Comparison of ENCODE assay signal across 15 cellular contexts in genomic region chr10:31618541-31619291, GRCh38.
DNase-seq lines count a peak whose midpoint lies in the region; ATAC-seq and TF ChIP-seq lines count a peak whose summit lies in the region.
"Had no signal": no experiment of that assay in that cellular context is flagged by ENCODE, and none has a peak within 500 bp of the region (broad histone marks: within the 10 kb centered on the region; RNA-seq: fewer than 3 reads in every experiment).

No MANE protein-coding gene starts in this region.

- DNase-seq in AG20443 (ENCODE audit: low spot score): peak; percentile 79
- DNase-seq in adrenal gland: peak in 6 of 7 donors; percentile 19 to 64 (median 34)
- peak; percentile 51 to 79 (median 63) for DNase-seq in heart left ventricle
- DNase-seq in sciatic nerve (ENCODE audit: low spot score): peak; percentile 72
- DNase-seq in activated CD4-positive, alpha-beta T cell treated with anti-CD3 and anti-CD28 coated beads, Interleukin-2, amount 10 ng/mL, durations not matched to agents 7 days and 5 days: no peak
- DNase-seq in activated naive CD8-positive, alpha-beta T cell treated with anti-CD3 and anti-CD28 coated beads, Interleukin-2, amount 50 U/mL, for 24 hours: no peak
- no peak for DNase-seq in germinal center (ENCODE audit: low spot score)
- no peak for DNase-seq in activated T-cell treated with anti-CD3 and anti-CD28 coated beads, Interleukin-2, amount 50 U/mL, for 72 hours
- DNase-seq: caudate nucleus, kidney glomerular epithelial cell, NCI-H774, SIG-M5 had no signal

- H3K4me1 ChIP-seq in adrenal gland (replicated peaks in 1 of 2) (no peaks in the 10 kb centered on the region), heart left ventricle (peaks cover 0 to 49% (median 34%) of the 10 kb centered on the region in 12 donors)
- H3K4me1 ChIP-seq: parathyroid adenoma had no signal

- H3K36me3 Mint-ChIP-seq in activated CD4-positive, alpha-beta T cell treated with anti-CD3 and anti-CD28 coated beads, Interleukin-2, amount 10 ng/mL, durations not matched to agents 7 days and 5 days (ENCODE audit: low read depth): no peaks in the 10 kb centered on the region
- H3K36me3 Mint-ChIP-seq in activated naive CD8-positive, alpha-beta T cell treated with anti-CD3 and anti-CD28 coated beads, Interleukin-2, amount 50 U/mL, for 24 hours (ENCODE audit: low read depth): no peaks in the 10 kb centered on the region
- H3K36me3 Mint-ChIP-seq in activated T-cell treated with anti-CD3 and anti-CD28 coated beads, Interleukin-2, amount 50 U/mL, for 72 hours (ENCODE audit: insufficient read depth in 2 of 2): peaks cover 0 to 2% of the 10 kb centered on the region in 2 donors

- H3K27me3 Mint-ChIP-seq in activated CD4-positive, alpha-beta T cell treated with anti-CD3 and anti-CD28 coated beads, Interleukin-2, amount 10 ng/mL, durations not matched to agents 7 days and 5 days: no peaks in the 10 kb centered on the region
- no peaks in the 10 kb centered on the region for H3K27me3 Mint-ChIP-seq in activated naive CD8-positive, alpha-beta T cell treated with anti-CD3 and anti-CD28 coated beads, Interleukin-2, amount 50 U/mL, for 24 hours
- peaks cover 9% of the 10 kb centered on the region for H3K27me3 Mint-ChIP-seq in activated T-cell treated with anti-CD3 and anti-CD28 coated beads, Interleukin-2, amount 50 U/mL, for 72 hours (ENCODE audit: low read depth)

- no peaks in the 10 kb centered on the region for H3K4me1 Mint-ChIP-seq in activated CD4-positive, alpha-beta T cell treated with anti-CD3 and anti-CD28 coated beads, Interleukin-2, amount 10 ng/mL, durations not matched to agents 7 days and 5 days
- no peaks in the 10 kb centered on the region for H3K4me1 Mint-ChIP-seq in activated naive CD8-positive, alpha-beta T cell treated with anti-CD3 and anti-CD28 coated beads, Interleukin-2, amount 50 U/mL, for 24 hours
- H3K4me1 Mint-ChIP-seq in activated T-cell treated with anti-CD3 and anti-CD28 coated beads, Interleukin-2, amount 50 U/mL, for 72 hours (ENCODE audit: low read depth): no peaks in the 10 kb centered on the region
- H3K4me1 Mint-ChIP-seq: B cell had no signal

- H3K4me3 Mint-ChIP-seq in activated CD4-positive, alpha-beta T cell treated with anti-CD3 and anti-CD28 coated beads, Interleukin-2, amount 10 ng/mL, durations not matched to agents 7 days and 5 days: no peak overlapping the region
- H3K4me3 Mint-ChIP-seq in activated naive CD8-positive, alpha-beta T cell treated with anti-CD3 and anti-CD28 coated beads, Interleukin-2, amount 50 U/mL, for 24 hours: no peak overlapping the region
- H3K4me3 Mint-ChIP-seq in activated T-cell treated with anti-CD3 and anti-CD28 coated beads, Interleukin-2, amount 50 U/mL, for 72 hours: no peak overlapping the region
- H3K4me3 Mint-ChIP-seq: B cell, WTC11 had no signal

- 50 to 64% (median 57%) methylated on average over 10 to 17 of the region's 17 CpGs for WGBS in adrenal gland, 4 donors
- WGBS in heart left ventricle, 4 donors: 62 to 72% (median 67%) methylated on average over 13 to 17 of the region's 17 CpGs

- H3K27me3 ChIP-seq in adrenal gland (no peaks in the 10 kb centered on the region), heart left ventricle (no peaks in the 10 kb centered on the region)

- no peaks in the 10 kb centered on the region for H3K9me3 Mint-ChIP-seq in activated CD4-positive, alpha-beta T cell treated with anti-CD3 and anti-CD28 coated beads, Interleukin-2, amount 10 ng/mL, durations not matched to agents 7 days and 5 days
- no peaks in the 10 kb centered on the region for H3K9me3 Mint-ChIP-seq in activated naive CD8-positive, alpha-beta T cell treated with anti-CD3 and anti-CD28 coated beads, Interleukin-2, amount 50 U/mL, for 24 hours
- no peaks in the 10 kb centered on the region for H3K9me3 Mint-ChIP-seq in activated T-cell treated with anti-CD3 and anti-CD28 coated beads, Interleukin-2, amount 50 U/mL, for 72 hours

- TF ChIP-seq CTCF in adrenal gland (IDR thresholded peaks at IDR 0.05): no peak
- TF ChIP-seq CTCF in heart left ventricle (IDR thresholded peaks at IDR 0.05): no peak

- CTCF ChIA-PET in activated CD4-positive, alpha-beta T cell treated with anti-CD3 and anti-CD28 coated beads, Interleukin-2, amount 10 ng/mL, durations not matched to agents 7 days and 5 days (lab: Charles Lee): interaction anchor here (0.6 kb wide), 1 partner anchor 26 kb away, joined by 3 read pairs; no protein-coding TSS in a partner anchor

- POLR2A ChIA-PET in activated CD4-positive, alpha-beta T cell treated with anti-CD3 and anti-CD28 coated beads, Interleukin-2, amount 10 ng/mL, durations not matched to agents 7 days and 5 days (lab: Charles Lee): no interaction called here

- no peak overlapping the region for H3K4me3 ChIP-seq in adrenal gland
- no peak overlapping the region for H3K4me3 ChIP-seq in heart left ventricle

- no peak for TF ChIP-seq POLR2A in adrenal gland (IDR thresholded peaks at IDR 0.05)
- TF ChIP-seq POLR2A in heart left ventricle (IDR thresholded peaks at IDR 0.05): no peak

- H3K9me3 ChIP-seq in adrenal gland (replicated peaks in 1 of 3) (no peaks in the 10 kb centered on the region), heart left ventricle (peaks cover 0 to 8% (median 0%) of the 10 kb centered on the region in 12 donors)

- H3K36me3 ChIP-seq in adrenal gland (replicated peaks in 1 of 2) (no peaks in the 10 kb centered on the region), heart left ventricle (no peaks in the 10 kb centered on the region)

- H3K27ac ChIP-seq in adrenal gland (peak overlapping the region in 1 of 5 donors; percentile 40), heart left ventricle (peak overlapping the region in 9 of 12 donors; percentile 51 to 82 (median 71))
- H3K27ac ChIP-seq: parathyroid adenoma had no signal

- intact Hi-C loops in adrenal gland (cut with DNase I) (no loop called here), heart left ventricle (cut with DNase I) (no loop called here), sciatic nerve (cut with DNase I) (no loop called here)

- H3K27ac Mint-ChIP-seq in activated CD4-positive, alpha-beta T cell treated with anti-CD3 and anti-CD28 coated beads, Interleukin-2, amount 10 ng/mL, durations not matched to agents 7 days and 5 days: no peak overlapping the region
- no peak overlapping the region for H3K27ac Mint-ChIP-seq in activated naive CD8-positive, alpha-beta T cell treated with anti-CD3 and anti-CD28 coated beads, Interleukin-2, amount 50 U/mL, for 24 hours
- no peak overlapping the region for H3K27ac Mint-ChIP-seq in activated T-cell treated with anti-CD3 and anti-CD28 coated beads, Interleukin-2, amount 50 U/mL, for 72 hours
- H3K27ac Mint-ChIP-seq: B cell, WTC11 had no signal

- ATAC-seq in heart left ventricle (peak in 3 of 4 donors; percentile 33 to 75 (median 63)), sciatic nerve (peak; percentile 82)
- ATAC-seq in activated naive CD8-positive, alpha-beta T cell treated with anti-CD3 and anti-CD28 coated beads, Interleukin-2, amount 50 U/mL, for 24 hours: no peak
- ATAC-seq in activated T-cell treated with anti-CD3 and anti-CD28 coated beads, Interleukin-2, amount 50 U/mL, for 72 hours (replicated peaks in 1 of 2): no peak
- ATAC-seq: WTC11 had no signal

Comparison
In these comparisons a context has a peak if more than half of its experiments do, and no peak if none do; other contexts are left out.
1. DNase-seq: peak in AG20443 (single experiment), adrenal gland (6 of 7), heart left ventricle (5 of 5) and sciatic nerve (single experiment); none in activated CD4-positive, alpha-beta T cell treated with anti-CD3 and anti-CD28 coated beads, Interleukin-2, amount 10 ng/mL, durations not matched to agents 7 days and 5 days (single experiment), activated naive CD8-positive, alpha-beta T cell treated with anti-CD3 and anti-CD28 coated beads, Interleukin-2, amount 50 U/mL, for 24 hours (single experiment), germinal center (single experiment) and activated T-cell treated with anti-CD3 and anti-CD28 coated beads, Interleukin-2, amount 50 U/mL, for 72 hours (0 of 2).
2. ATAC-seq: peak in heart left ventricle (3 of 4) and sciatic nerve (single experiment); none in activated naive CD8-positive, alpha-beta T cell treated with anti-CD3 and anti-CD28 coated beads, Interleukin-2, amount 50 U/mL, for 24 hours (single experiment) and activated T-cell treated with anti-CD3 and anti-CD28 coated beads, Interleukin-2, amount 50 U/mL, for 72 hours (0 of 2).